Comparison of ENCODE assay signal across 7 cellular contexts in genomic region chr3:128051459-128051836, GRCh38. TPM values are rescaled to one million over a fixed set of nuclear protein-coding genes. Genes with fewer than 3 reads are reported as not detected.
A peak's percentile ranks its signal among the peaks of the same experiment; 100 is the strongest.
DNase-seq lines count a peak whose midpoint lies in the region; ATAC-seq and TF ChIP-seq lines count a peak whose summit lies in the region.

No MANE protein-coding gene starts in this region.

- ATAC-seq in GM21367 (IDR thresholded peaks at IDR 0.05; ENCODE audit: unreplicated experiment), result peak; percentile 6
- no peak for ATAC-seq in HG02884 (IDR thresholded peaks at IDR 0.05; ENCODE audit: unreplicated experiment)

- H4K20me1 ChIP-seq in neural cell (ENCODE audit: insufficient read depth), result no peaks in the 10 kb centered on the region

- H3K4me2 ChIP-seq in neural cell (ENCODE audit: low read length), result peak overlapping the region; percentile 58

- H3K27me3 ChIP-seq in endodermal cell (ENCODE audit: control insufficient read depth, insufficient read depth, low read length, poor library complexity, severe bottlenecking), result peaks cover 26% of the 10 kb centered on the region
- H3K27me3 ChIP-seq in neural cell (ENCODE audit: insufficient read depth, low read depth, low read length), result no peaks in the 10 kb centered on the region

- H3K36me3 ChIP-seq in endodermal cell (ENCODE audit: control insufficient read depth, insufficient read depth, low read length) (peaks cover 33% of the 10 kb centered on the region), neural cell (ENCODE audit: insufficient read depth, low read length) (peaks cover 8% of the 10 kb centered on the region)

- peaks cover 9% of the 10 kb centered on the region for H3K27me3 Mint-ChIP-seq in endodermal cell (ENCODE audit: insufficient read depth)

- no peaks in the 10 kb centered on the region for H3K9me2 ChIP-seq in neural cell (ENCODE audit: insufficient read depth, low read length)

- H3K4me1 Mint-ChIP-seq in endodermal cell, result peaks cover 33% of the 10 kb centered on the region

- H3K4me3 Mint-ChIP-seq in endodermal cell, result peak overlapping the region; percentile 87

- H3K9ac ChIP-seq in endodermal cell (ENCODE audit: extremely low read depth, low read length, poor library complexity, severe bottlenecking) (peak overlapping the region; percentile 86), neural cell (ENCODE audit: low read length) (peak overlapping the region; percentile 95)

- H3K79me2 ChIP-seq in neural cell (replicated peaks; ENCODE audit: insufficient read depth, low read length), result peaks cover 28% of the 10 kb centered on the region

- peak overlapping the region; percentile 100 for H2AFZ ChIP-seq in neural cell (ENCODE audit: low read depth, low read length)

- H3K9me3 Mint-ChIP-seq in endodermal cell, result no peaks in the 10 kb centered on the region

- DNase-seq in OCI-M1 (lab: John Stamatoyannopoulos, UW) (peak; percentile 61), endodermal cell (no peak), NCI-H1436 (lab: John Stamatoyannopoulos, UW) (no peak), RPMI8226 (no peak)

- no peak for TF ChIP-seq RAD21 in neural cell (conservative IDR thresholded peaks at IDR 0.05)

- H3F3A ChIP-seq in neural cell (ENCODE audit: insufficient read depth, low read length, poor library complexity, severe bottlenecking), result no peaks in the 10 kb centered on the region

- WGBS in endodermal cell (ENCODE audit: insufficient coverage in 1 of 2, insufficient read length in 1 of 2), 2 experiments, result 11 to 16% methylated on average over 8 to 10 of the region's 10 CpGs

- H3K4me3 ChIP-seq in endodermal cell (ENCODE audit: low read length) (peak overlapping the region; percentile 92), neural cell (ENCODE audit: low read length) (peak overlapping the region; percentile 94)

- H3K9me3 ChIP-seq in endodermal cell (ENCODE audit: control insufficient read depth, low read length) (no peaks in the 10 kb centered on the region), neural cell (ENCODE audit: low read length) (no peaks in the 10 kb centered on the region)

- H3K27ac ChIP-seq in endodermal cell (ENCODE audit: low read depth, low read length) (no peak overlapping the region), neural cell (ENCODE audit: low read length) (peak overlapping the region; percentile 92)

- H3K27ac Mint-ChIP-seq in endodermal cell, result peak overlapping the region; percentile 91

- TF ChIP-seq CTCF in endodermal cell (conservative IDR thresholded peaks at IDR 0.05) (no peak), neural cell (IDR thresholded peaks at IDR 0.05; ENCODE audit: poor library complexity, severe bottlenecking) (no peak)

- no peak for TF ChIP-seq EP300 in neural cell (conservative IDR thresholded peaks at IDR 0.05; ENCODE audit: poor library complexity, severe bottlenecking)

- H3K36me3 Mint-ChIP-seq in endodermal cell (ENCODE audit: low read depth), result peaks cover 26% of the 10 kb centered on the region

- H3K4me1 ChIP-seq in endodermal cell (ENCODE audit: control insufficient read depth, insufficient read depth, low read length), result no peaks in the 10 kb centered on the region

TF ChIP-seq in neural cell, 6 proteins besides CTCF, POLR2A, EP300 and RAD21:
- TF ChIP-seq TAF1 (IDR thresholded peaks at IDR 0.05; ENCODE audit: low read depth) (no peak), EZH2 (IDR thresholded peaks at IDR 0.05; ENCODE audit: borderline replicate concordance, insufficient read depth, low read length, poor library complexity, severe bottlenecking) (no peak), SMC3 (conservative IDR thresholded peaks at IDR 0.05; ENCODE audit: poor library complexity) (no peak), MXI1 (conservative IDR thresholded peaks at IDR 0.05; ENCODE audit: poor library complexity, severe bottlenecking) (no peak), POLR2AphosphoS5 (IDR thresholded peaks at IDR 0.05) (no peak), REST (IDR thresholded peaks at IDR 0.05; ENCODE audit: borderline replicate concordance) (no peak)

RNA-seq across cellular contexts. Expression of gene SEC61A1, which starts 0.8 kb away (rescaled TPM):
- 100 to 1,000 TPM; 152 to 174 TPM for total RNA-seq in endodermal cell
- polyA plus RNA-seq in endodermal cell (2013, experiment 1 of 2), result 127 TPM
- polyA plus RNA-seq in endodermal cell (2013, experiment 2 of 2), result 122 TPM
- polyA plus RNA-seq in neural cell, result 91.6 and 96.5 TPM in 2 replicates
- 113 and 114 TPM in 2 replicates for polyA minus RNA-seq in neural cell
